8 cellular contexts compared by ENCODE assay signal in genomic region chr1:151984313-151984956, GRCh38. TPM values are rescaled to one million over a fixed set of nuclear protein-coding genes. Genes with fewer than 3 reads are reported as not detected.
DNase-seq lines count a peak whose midpoint lies in the region; ATAC-seq and TF ChIP-seq lines count a peak whose summit lies in the region.

No MANE protein-coding gene starts in this region.

- no peak for TF ChIP-seq CTCF in activated B cell treated with CpG ODN at 0.5 μM for 24 hours (IDR thresholded peaks at IDR 0.05)

- POLR2A ChIA-PET in activated B cell treated with CpG ODN at 0.5 μM for 24 hours (lab: Charles Lee) = no interaction called here

- peaks cover 23% of the 10 kb centered on the region for H3K4me1 Mint-ChIP-seq in activated B cell treated with CpG ODN at 0.5 μM for 24 hours

- H3K36me3 ChIP-seq in urinary bladder (ENCODE audit: insufficient read depth) = peaks cover 10% of the 10 kb centered on the region

- 64% methylated on average over 1 of the region's 1 CpG for WGBS in urinary bladder

- peaks cover 3% of the 10 kb centered on the region for H3K27me3 Mint-ChIP-seq in activated B cell treated with CpG ODN at 0.5 μM for 24 hours

- DNase-seq in stimulated activated CD4-positive, alpha-beta T cell treated with anti-CD3 and anti-CD28 coated beads, Interleukin-4, amount 100 ng/mL, for 24 hours = peak; percentile 55
- no peak for DNase-seq in stimulated activated CD4-positive, alpha-beta T cell treated with anti-CD3 and anti-CD28 coated beads, Interleukin-2, amount 100 ng/mL, for 48 hours
- DNase-seq in activated B cell treated with CpG ODN at 0.5 μM for 24 hours (no peak), A172 (ENCODE audit: low spot score) (no peak), C1 segment of cervical spinal cord (lab: John Stamatoyannopoulos, UW) (no peak)

- intact Hi-C loops in activated B cell treated with CpG ODN at 0.5 μM for 24 hours (cut with micrococcal nuclease) = loop anchor here (1.0 kb wide), 1 partner anchor 16 kb away; no protein-coding TSS in a partner anchor

- H3K4me3 Mint-ChIP-seq in activated B cell treated with CpG ODN at 0.5 μM for 24 hours = no peak overlapping the region

- ATAC-seq in HG03135 (IDR thresholded peaks at IDR 0.05; ENCODE audit: unreplicated experiment) = peak; percentile 85
- ATAC-seq in activated B cell treated with CpG ODN at 0.5 μM for 24 hours (ENCODE audit: low read depth) = peak; percentile 18
- no peak for ATAC-seq in GM18520 (IDR thresholded peaks at IDR 0.05; ENCODE audit: unreplicated experiment)

- H3K36me3 Mint-ChIP-seq in activated B cell treated with CpG ODN at 0.5 μM for 24 hours (ENCODE audit: low read depth) = peaks cover 55% of the 10 kb centered on the region

- CTCF ChIA-PET in activated B cell treated with CpG ODN at 0.5 μM for 24 hours (lab: Charles Lee) = interaction anchor here (1.8 kb wide), 1 partner anchor 51 kb away, joined by 6 read pairs; no protein-coding TSS in a partner anchor

- H3K4me3 ChIP-seq in urinary bladder (ENCODE audit: low read depth, low read length) = no peak overlapping the region

- no peak overlapping the region for H3K27ac Mint-ChIP-seq in activated B cell treated with CpG ODN at 0.5 μM for 24 hours

- peak overlapping the region; percentile 16 for H3K27ac ChIP-seq in urinary bladder (ENCODE audit: low read depth)

- no peaks in the 10 kb centered on the region for H3K9me3 Mint-ChIP-seq in activated B cell treated with CpG ODN at 0.5 μM for 24 hours

- peaks cover 2% of the 10 kb centered on the region for H3K4me1 ChIP-seq in urinary bladder (ENCODE audit: insufficient read depth)

RNA-seq across cellular contexts. Expression of gene S100A10, which starts 9.2 kb away (rescaled TPM):
- total RNA-seq in activated B cell treated with CpG ODN at 0.5 μM for 24 hours (62.7 and 63.6 TPM in 2 replicates), urinary bladder (116 TPM)
- polyA plus RNA-seq in urinary bladder = 246 TPM
- 760 and 801 TPM in 2 replicates for total RNA-seq in A172 (2014; rRNA removed; shearing (Covaris generic))

RNA-seq across cellular contexts. Expression of gene S100A11, which starts 52.4 kb away (rescaled TPM):
- total RNA-seq in activated B cell treated with CpG ODN at 0.5 μM for 24 hours (65.6 and 71.2 TPM in 2 replicates), urinary bladder (81.9 TPM)
- 910 TPM for polyA plus RNA-seq in urinary bladder
- 517 and 658 TPM in 2 replicates for total RNA-seq in A172 (2014; rRNA removed; shearing (Covaris generic))
